Comparison of ENCODE assay signal across 13 cellular contexts in genomic region chr10:87760195-87760905, GRCh38. TPM values are rescaled to one million over a fixed set of nuclear protein-coding genes. Genes with fewer than 3 reads are reported as not detected.
A peak's percentile ranks its signal among the peaks of the same experiment; 100 is the strongest.
DNase-seq lines count a peak whose midpoint lies in the region; ATAC-seq lines count a peak whose summit lies in the region.
"Had no signal": no experiment of that assay in that cellular context is flagged by ENCODE, and none has a peak within 500 bp of the region (broad histone marks: within the 10 kb centered on the region; RNA-seq: fewer than 3 reads in every experiment).

No MANE protein-coding gene starts in this region.

- H3K27me3 Mint-ChIP-seq in activated naive CD4-positive, alpha-beta T cell treated with anti-CD3 and anti-CD28 coated beads for 36 hours (ENCODE audit: low read depth) = no peaks in the 10 kb centered on the region
- no peaks in the 10 kb centered on the region for H3K27me3 Mint-ChIP-seq in stimulated activated naive B cell treated with anti-CD40 and anti-IgM and Interleukin-4, amounts not matched to agents 10 μg/mL and 1 μg/mL and 100 μg/mL, for 72 hours
- H3K27me3 Mint-ChIP-seq: activated naive CD4-positive, alpha-beta T cell treated with anti-CD3 and anti-CD28 coated beads, Interleukin-2, amount 10 ng/mL, durations not matched to agents 7 days and 5 days had no signal

- intact Hi-C loops in activated naive CD4-positive, alpha-beta T cell treated with anti-CD3 and anti-CD28 coated beads for 36 hours (cut with micrococcal nuclease) = loop anchor here (5.0 kb wide), 2 partner anchors 392 to 512 kb away; no protein-coding TSS in a partner anchor

- peak; percentile 42 for DNase-seq in activated naive CD4-positive, alpha-beta T cell treated with anti-CD3 and anti-CD28 coated beads for 36 hours
- no peak for DNase-seq in activated naive CD4-positive, alpha-beta T cell (lab: John Stamatoyannopoulos, UW)
- peak; percentile 42 for DNase-seq in OCI-M1 (lab: John Stamatoyannopoulos, UW)
- DNase-seq in dermis blood vessel endothelial cell = peak; percentile 89
- DNase-seq in stimulated activated naive B cell treated with anti-CD40 and anti-IgM and Interleukin-4, amounts not matched to agents 10 μg/mL and 1 μg/mL and 100 μg/mL, for 72 hours = no peak
- DNase-seq in NCI-H748 (lab: John Stamatoyannopoulos, UW; ENCODE audit: unreplicated experiment) = no peak
- DNase-seq: activated naive CD4-positive, alpha-beta T cell treated with anti-CD3 and anti-CD28 coated beads, Interleukin-2, amount 10 ng/mL, durations not matched to agents 7 days and 5 days; DMS53; NCI-H2107; psoas muscle; T-helper 1 cell had no signal

- H3K36me3 Mint-ChIP-seq in activated naive CD4-positive, alpha-beta T cell treated with anti-CD3 and anti-CD28 coated beads for 36 hours (ENCODE audit: low read depth) = peaks cover 17% of the 10 kb centered on the region
- peaks cover 22 to 34% of the 10 kb centered on the region in 2 donors for H3K36me3 Mint-ChIP-seq in stimulated activated naive B cell treated with anti-CD40 and anti-IgM and Interleukin-4, amounts not matched to agents 10 μg/mL and 1 μg/mL and 100 μg/mL, for 72 hours

- no peaks in the 10 kb centered on the region for H3K9me3 Mint-ChIP-seq in activated naive CD4-positive, alpha-beta T cell treated with anti-CD3 and anti-CD28 coated beads for 36 hours
- no peaks in the 10 kb centered on the region for H3K9me3 Mint-ChIP-seq in stimulated activated naive B cell treated with anti-CD40 and anti-IgM and Interleukin-4, amounts not matched to agents 10 μg/mL and 1 μg/mL and 100 μg/mL, for 72 hours
- H3K9me3 Mint-ChIP-seq: activated naive CD4-positive, alpha-beta T cell treated with anti-CD3 and anti-CD28 coated beads, Interleukin-2, amount 10 ng/mL, durations not matched to agents 7 days and 5 days had no signal

- ATAC-seq in stimulated activated naive B cell treated with anti-CD40 and anti-IgM and Interleukin-4, amounts not matched to agents 10 μg/mL and 1 μg/mL and 100 μg/mL, for 72 hours (replicated peaks) = no peak
- ATAC-seq in GM19324 (IDR thresholded peaks at IDR 0.05; ENCODE audit: low FRiP score, unreplicated experiment) (no peak), GM21528 (IDR thresholded peaks at IDR 0.05; ENCODE audit: low FRiP score, unreplicated experiment) (no peak)
- ATAC-seq: psoas muscle had no signal

- H3K27ac Mint-ChIP-seq in activated naive CD4-positive, alpha-beta T cell treated with anti-CD3 and anti-CD28 coated beads for 36 hours = no peak overlapping the region
- H3K27ac Mint-ChIP-seq in stimulated activated naive B cell treated with anti-CD40 and anti-IgM and Interleukin-4, amounts not matched to agents 10 μg/mL and 1 μg/mL and 100 μg/mL, for 72 hours = peak overlapping the region; percentile 1
- H3K27ac Mint-ChIP-seq: activated naive CD4-positive, alpha-beta T cell treated with anti-CD3 and anti-CD28 coated beads, Interleukin-2, amount 10 ng/mL, durations not matched to agents 7 days and 5 days had no signal

- CTCF ChIA-PET in activated naive CD4-positive, alpha-beta T cell treated with anti-CD3 and anti-CD28 coated beads for 36 hours (lab: Charles Lee) = interaction anchor here (1.5 to 2.2 kb wide), 4 partner anchors 9 to 102 kb away, joined by 3 to 7 read pairs (median 5); no protein-coding TSS in a partner anchor

- peaks cover 37% of the 10 kb centered on the region for H3K4me1 Mint-ChIP-seq in activated naive CD4-positive, alpha-beta T cell treated with anti-CD3 and anti-CD28 coated beads for 36 hours (ENCODE audit: low read depth)
- peaks cover 2 to 11% of the 10 kb centered on the region in 2 donors for H3K4me1 Mint-ChIP-seq in stimulated activated naive B cell treated with anti-CD40 and anti-IgM and Interleukin-4, amounts not matched to agents 10 μg/mL and 1 μg/mL and 100 μg/mL, for 72 hours

- H3K4me3 Mint-ChIP-seq in activated naive CD4-positive, alpha-beta T cell treated with anti-CD3 and anti-CD28 coated beads for 36 hours = no peak overlapping the region
- no peak overlapping the region for H3K4me3 Mint-ChIP-seq in stimulated activated naive B cell treated with anti-CD40 and anti-IgM and Interleukin-4, amounts not matched to agents 10 μg/mL and 1 μg/mL and 100 μg/mL, for 72 hours
- H3K4me3 Mint-ChIP-seq: activated naive CD4-positive, alpha-beta T cell treated with anti-CD3 and anti-CD28 coated beads, Interleukin-2, amount 10 ng/mL, durations not matched to agents 7 days and 5 days had no signal

RNA-seq across cellular contexts. Expression of gene ATAD1, which starts 57.7 kb away (rescaled TPM):
- 10 to 100 TPM; 47.4 to 53.7 TPM for total RNA-seq in activated naive CD4-positive, alpha-beta T cell treated with anti-CD3 and anti-CD28 coated beads for 36 hours
- total RNA-seq in dermis blood vessel endothelial cell = 34.9 and 38.3 TPM in 2 replicates

Comparison
In these comparisons a context has a peak if more than half of its experiments do, and no peak if none do; other contexts are left out.
1. DNase-seq: peak in activated naive CD4-positive, alpha-beta T cell treated with anti-CD3 and anti-CD28 coated beads for 36 hours (single experiment), OCI-M1 (single experiment) and dermis blood vessel endothelial cell (single experiment); none in activated naive CD4-positive, alpha-beta T cell (0 of 4), stimulated activated naive B cell treated with anti-CD40 and anti-IgM and Interleukin-4, amounts not matched to agents 10 μg/mL and 1 μg/mL and 100 μg/mL, for 72 hours (single experiment) and NCI-H748 (single experiment).